35 cellular contexts compared by ENCODE assay signal in the genomic region with DNA sequence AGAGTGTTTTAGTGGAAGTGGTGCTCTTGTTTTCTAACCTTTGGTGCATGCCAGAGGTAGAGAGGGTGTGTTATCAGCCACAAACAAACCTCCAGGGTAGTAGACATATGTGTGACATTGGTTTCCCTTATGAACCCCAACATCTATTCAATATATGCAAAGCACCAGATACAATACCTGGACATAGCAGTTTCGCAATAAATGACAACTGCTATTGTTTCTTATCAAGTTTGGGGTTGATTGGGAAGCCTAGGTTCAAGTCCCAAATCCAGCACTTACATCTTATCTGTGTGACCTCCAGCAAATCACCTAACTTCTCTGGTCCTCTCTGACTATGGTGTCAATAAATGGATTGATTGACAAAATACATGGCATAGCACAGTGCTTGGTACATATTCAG.
"Had no signal": no experiment of that assay in that cellular context is flagged by ENCODE, and none has a peak within 500 bp of the region (broad histone marks: within the 10 kb centered on the region; RNA-seq: fewer than 3 reads in every experiment).

No MANE protein-coding gene starts in this region.

- H3K36me3 ChIP-seq: MG63 had no signal

- DNase-seq: Karpas-422, Kasumi-1, KG1, MG63, MM.1S, MV-4-11, NCI-H1048, NCI-H1092, NCI-H1092 treated with DMSO at 0.1 percent for 48 hours, NCI-H1105, NCI-H1105 treated with DMSO at 0.1 percent for 48 hours, NCI-H1417, NCI-H1417 treated with DMSO at 0.1 percent for 48 hours, NCI-H1436, NCI-H1436 treated with DMSO at 0.1 percent for 48 hours, NCI-H146, NCI-H1694, NCI-H1694 treated with DMSO at 0.1 percent for 48 hours, NCI-H187, NCI-H187 treated with DMSO at 0.1 percent for 48 hours, NCI-H1930, NCI-H2029, NCI-H2029 treated with DMSO at 0.1 percent for 48 hours, NCI-H2081, NCI-H2081 treated with DMSO at 0.1 percent for 48 hours, NCI-H2107, NCI-H2171, NCI-H2171 treated with DMSO at 0.1 percent for 48 hours, NCI-H2227 treated with DMSO at 0.1 percent for 48 hours, NCI-H226, NCI-H345, NCI-H446, NCI-H446 treated with DMSO at 0.1 percent for 48 hours, NCI-H510A had no signal

- H3K9ac ChIP-seq: KMS-11 had no signal

- H3K27ac ChIP-seq: KMS-11 had no signal

- H3K4me3 ChIP-seq: MG63 had no signal

- H3K9me3 ChIP-seq: MG63 had no signal

- H3K27me3 ChIP-seq: MG63 had no signal
